14 cellular contexts compared by ENCODE assay signal in genomic region chr1:4587721-4588120, GRCh38.
DNase-seq lines count a peak whose midpoint lies in the region; ATAC-seq and TF ChIP-seq lines count a peak whose summit lies in the region.
"Had no signal": no experiment of that assay in that cellular context is flagged by ENCODE, and none has a peak within 500 bp of the region (broad histone marks: within the 10 kb centered on the region; RNA-seq: fewer than 3 reads in every experiment).

No MANE protein-coding gene starts in this region.

- H3K79me2 ChIP-seq in PC-9 (ENCODE audit: low read depth): no peaks in the 10 kb centered on the region

- peaks cover 0 to 5% (median 3%) of the 10 kb centered on the region in 4 donors for H3K4me1 Mint-ChIP-seq in naive thymus-derived CD8-positive, alpha-beta T cell
- H3K4me1 Mint-ChIP-seq: B cell had no signal

- H3K27ac ChIP-seq in PC-9: no peak overlapping the region
- H3K27ac ChIP-seq: GM23248, HL-60 had no signal

- POLR2A ChIA-PET in naive thymus-derived CD8-positive, alpha-beta T cell (lab: Charles Lee): no interaction called here
- POLR2A ChIA-PET in PC-9 (lab: Charles Lee; ENCODE audit: unreplicated experiment): no interaction called here

- no peaks in the 10 kb centered on the region for H3K36me3 Mint-ChIP-seq in naive thymus-derived CD8-positive, alpha-beta T cell
- H3K36me3 Mint-ChIP-seq: CD8-positive, alpha-beta T cell had no signal

- peaks cover 27 to 50% (median 33%) of the 10 kb centered on the region in 5 donors for H3K27me3 Mint-ChIP-seq in naive thymus-derived CD8-positive, alpha-beta T cell

- intact Hi-C loops in PC-9 (cut with micrococcal nuclease; ENCODE audit: unreplicated experiment): no loop called here

- no peak overlapping the region for H3K4me3 Mint-ChIP-seq in naive thymus-derived CD8-positive, alpha-beta T cell
- H3K4me3 Mint-ChIP-seq: B cell; CD8-positive, alpha-beta T cell had no signal

- H4K20me1 ChIP-seq in PC-9 (ENCODE audit: insufficient read depth): no peaks in the 10 kb centered on the region
- H4K20me1 ChIP-seq: BLaER1 treated with 17β-estradiol and CSF1 and Interleukin-3, amounts not matched to agents 10 nM and 100 nM had no signal

- CTCF ChIA-PET in PC-9 (lab: Charles Lee): no interaction called here

- H3K27me3 ChIP-seq in PC-9 (ENCODE audit: insufficient read depth, low read depth): peaks cover 33% of the 10 kb centered on the region

- no peaks in the 10 kb centered on the region for H3K36me3 ChIP-seq in PC-9 (ENCODE audit: low read depth)
- H3K36me3 ChIP-seq: BLaER1 treated with 17β-estradiol and CSF1 and Interleukin-3, amounts not matched to agents 10 nM and 100 nM; HAP-1 had no signal

- H3K4me1 ChIP-seq in PC-9 (replicated peaks; ENCODE audit: insufficient read depth): no peaks in the 10 kb centered on the region
- H3K4me1 ChIP-seq: HAP-1 had no signal

- H2AFZ ChIP-seq in PC-9: no peak overlapping the region
- H2AFZ ChIP-seq: GM23248 had no signal

- no peak for TF ChIP-seq CTCF in PC-9 (conservative IDR thresholded peaks at IDR 0.05)

- H3K9me3 ChIP-seq in PC-9 (ENCODE audit: insufficient read depth, low read depth): no peaks in the 10 kb centered on the region
- H3K9me3 ChIP-seq: BLaER1 treated with 17β-estradiol and CSF1 and Interleukin-3, amounts not matched to agents 10 nM and 100 nM; HAP-1 had no signal

- BruUV-seq in PC-9 (replicated peaks; lab: Mats Ljungman, UMichigan): no TSS peak

- no peaks in the 10 kb centered on the region for H3K9me2 ChIP-seq in PC-9 (ENCODE audit: insufficient read depth)

- no peak overlapping the region for H3K27ac Mint-ChIP-seq in naive thymus-derived CD8-positive, alpha-beta T cell
- H3K27ac Mint-ChIP-seq: B cell; CD8-positive, alpha-beta T cell had no signal

- DNase-seq in NCI-H345 (lab: John Stamatoyannopoulos, UW) (peak; percentile 5), NCI-H345 treated with DMSO at 0.1 percent for 48 hours (lab: John Stamatoyannopoulos, UW; ENCODE audit: unreplicated experiment) (no peak), NCI-H1105 (lab: John Stamatoyannopoulos, UW) (peak; percentile 23), mesenteric fat pad (ENCODE audit: low spot score) (peak; percentile 18), PC-9 (no peak)
- no peak for DNase-seq in naive thymus-derived CD8-positive, alpha-beta T cell
- DNase-seq: Calu3; CD8-positive, alpha-beta T cell; GM23248 had no signal

- no peak for ATAC-seq in GM18873 (IDR thresholded peaks at IDR 0.05; ENCODE audit: low FRiP score, unreplicated experiment)
- ATAC-seq in naive thymus-derived CD8-positive, alpha-beta T cell: no peak
- ATAC-seq: CD8-positive, alpha-beta T cell had no signal

- H3K9me3 Mint-ChIP-seq in naive thymus-derived CD8-positive, alpha-beta T cell: no peaks in the 10 kb centered on the region
- H3K9me3 Mint-ChIP-seq: CD8-positive, alpha-beta T cell had no signal

- no peak overlapping the region for H3K4me3 ChIP-seq in PC-9
- H3K4me3 ChIP-seq: BLaER1 treated with 17β-estradiol and CSF1 and Interleukin-3, amounts not matched to agents 10 nM and 100 nM; GM23248; HAP-1 had no signal

- H3F3A ChIP-seq in PC-9 (ENCODE audit: insufficient read depth, low read depth): no peaks in the 10 kb centered on the region

- H3K4me2 ChIP-seq in PC-9: no peak overlapping the region

Comparison
In these comparisons a context has a peak if more than half of its experiments do, and no peak if none do; other contexts are left out.
1. DNase-seq: peak in NCI-H345 (single experiment), NCI-H1105 (single experiment) and mesenteric fat pad (single experiment); none in NCI-H345 treated with DMSO at 0.1 percent for 48 hours (single experiment), naive thymus-derived CD8-positive, alpha-beta T cell (0 of 10) and PC-9 (0 of 2).